1 cellular context compared by ENCODE assay signal in the genomic region with DNA sequence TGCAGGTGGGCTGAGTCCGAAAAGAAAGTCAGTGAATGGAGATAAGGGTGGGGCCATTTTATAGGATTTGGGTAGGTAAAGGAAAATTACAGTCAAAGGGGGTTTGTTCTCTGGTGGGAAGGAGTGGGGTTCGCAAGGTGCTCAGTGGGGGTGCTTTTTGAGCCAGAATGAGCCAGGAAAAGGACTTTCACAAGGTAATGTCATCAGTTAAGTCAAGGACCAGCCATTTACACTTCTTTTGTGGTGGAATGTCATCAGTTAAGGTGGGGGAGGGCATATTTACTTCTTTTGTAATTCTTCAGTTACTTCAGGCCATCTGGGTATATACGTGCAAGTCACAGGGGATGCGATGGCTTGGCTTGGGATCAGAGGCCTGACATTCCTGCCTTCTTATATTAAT.
TF ChIP-seq lines count a peak whose summit lies in the region.

No MANE protein-coding gene starts in this region.

TF ChIP-seq in GM23338, 12 proteins besides CTCF, POLR2A, EP300 and RAD21:
- peak; percentile 49; the same call in 1 of the 2 replicates for TF ChIP-seq CREB1 (CRISPR knock-in tag; IDR thresholded peaks at IDR 0.05; ENCODE audit: low read depth)
- TF ChIP-seq, protein P1, sequence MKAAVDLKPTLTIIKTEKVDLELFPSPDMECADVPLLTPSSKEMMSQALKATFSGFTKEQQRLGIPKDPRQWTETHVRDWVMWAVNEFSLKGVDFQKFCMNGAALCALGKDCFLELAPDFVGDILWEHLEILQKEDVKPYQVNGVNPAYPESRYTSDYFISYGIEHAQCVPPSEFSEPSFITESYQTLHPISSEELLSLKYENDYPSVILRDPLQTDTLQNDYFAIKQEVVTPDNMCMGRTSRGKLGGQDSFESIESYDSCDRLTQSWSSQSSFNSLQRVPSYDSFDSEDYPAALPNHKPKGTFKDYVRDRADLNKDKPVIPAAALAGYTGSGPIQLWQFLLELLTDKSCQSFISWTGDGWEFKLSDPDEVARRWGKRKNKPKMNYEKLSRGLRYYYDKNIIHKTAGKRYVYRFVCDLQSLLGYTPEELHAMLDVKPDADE (IDR thresholded peaks at IDR 0.05) = peak; percentile 19; the same call in 1 of the 2 replicates
- peak; percentile 98 for TF ChIP-seq NANOG (IDR thresholded peaks at IDR 0.05; ENCODE audit: borderline replicate concordance)
